ENCODE assay signal across 9 cellular contexts in the genomic region with DNA sequence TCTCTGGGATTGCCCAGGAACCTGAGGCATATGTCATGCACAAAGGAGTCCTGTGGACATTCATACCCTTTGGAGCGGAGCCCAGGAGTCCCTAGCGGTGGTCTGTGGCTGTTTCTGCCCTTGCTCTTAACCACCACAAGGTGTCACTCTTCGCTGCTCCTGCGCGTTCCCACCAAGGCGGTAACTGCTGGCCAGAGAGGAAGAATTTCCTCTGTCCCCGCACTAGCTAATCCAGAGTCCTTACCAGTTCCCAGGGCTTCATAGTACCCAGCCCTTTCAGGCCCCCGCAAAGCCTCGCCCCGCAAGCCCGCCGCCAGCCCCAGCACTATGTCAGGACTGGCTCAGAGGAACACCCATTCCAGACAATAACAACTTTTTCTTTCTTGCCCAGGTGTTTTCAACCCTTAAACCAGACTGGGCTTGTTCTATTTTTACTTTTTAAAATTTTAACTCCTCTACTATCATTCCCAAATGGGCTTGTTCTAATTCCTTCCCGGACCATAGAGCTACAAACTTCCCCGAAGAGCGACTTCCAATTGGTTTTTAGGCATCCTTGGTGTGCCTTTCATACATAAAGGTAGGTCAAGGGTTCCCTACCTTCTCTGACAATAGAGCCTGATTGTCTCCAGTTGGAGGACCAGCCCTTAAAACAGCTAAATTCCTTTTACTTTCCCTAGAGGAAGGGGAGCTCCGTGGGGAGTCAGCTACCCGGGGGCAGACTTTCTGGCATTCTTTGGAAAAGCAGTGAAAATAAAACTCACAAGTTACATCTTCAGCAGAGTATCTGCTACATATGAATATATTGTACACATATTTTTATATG. TPM values are rescaled to one million over a fixed set of nuclear protein-coding genes. Genes with fewer than 3 reads are reported as not detected.
DNase-seq lines count a peak whose midpoint lies in the region; ATAC-seq, FAIRE-seq and TF ChIP-seq lines count a peak whose summit lies in the region.
"Had no signal": no experiment of that assay in that cellular context is flagged by ENCODE, and none has a peak within 500 bp of the region (broad histone marks: within the 10 kb centered on the region; RNA-seq: fewer than 3 reads in every experiment).

No MANE protein-coding gene starts in this region.

- peak overlapping the region in 2 of 8 donors; percentile 53 to 56 for H3K4me3 Mint-ChIP-seq in CD4-positive, alpha-beta memory T cell
- H3K4me3 Mint-ChIP-seq in activated T-cell treated with anti-CD3 and anti-CD28 coated beads, Interleukin-2, amount 50 U/mL, for 4 hours, result no peak overlapping the region
- H3K4me3 Mint-ChIP-seq in natural killer cell, result peak overlapping the region; percentile 3
- peak overlapping the region in 1 of 2 donors; percentile 66 for H3K4me3 Mint-ChIP-seq in stimulated activated naive B cell treated with anti-CD40 and anti-IgM and Interleukin-4, amounts not matched to agents 10 μg/mL and 1 μg/mL and 100 μg/mL, for 72 hours
- H3K4me3 Mint-ChIP-seq: activated naive CD8-positive, alpha-beta T cell had no signal

- H3K36me3 ChIP-seq in CD4-positive, alpha-beta memory T cell (ENCODE audit: insufficient read depth, low read length), result no peaks in the 10 kb centered on the region

- H3K27ac ChIP-seq in CD4-positive, alpha-beta memory T cell (ENCODE audit: low read depth, low read length), result no peak overlapping the region

- intact Hi-C loops in CD4-positive, alpha-beta memory T cell (cut with micrococcal nuclease), result loop anchor here (1.0 to 5.0 kb wide), 6 partner anchors 42 to 952 kb away; no protein-coding TSS in a partner anchor
- intact Hi-C loops in natural killer cell (cut with micrococcal nuclease), result loop anchor here (1.0 to 10.0 kb wide), 4 partner anchors 42 to 565 kb away; no protein-coding TSS in a partner anchor

- no peaks in the 10 kb centered on the region for H3K36me3 Mint-ChIP-seq in CD4-positive, alpha-beta memory T cell
- H3K36me3 Mint-ChIP-seq in activated T-cell treated with anti-CD3 and anti-CD28 coated beads, Interleukin-2, amount 50 U/mL, for 4 hours (ENCODE audit: insufficient read depth), result no peaks in the 10 kb centered on the region
- H3K36me3 Mint-ChIP-seq in natural killer cell, result no peaks in the 10 kb centered on the region
- H3K36me3 Mint-ChIP-seq in stimulated activated naive B cell treated with anti-CD40 and anti-IgM and Interleukin-4, amounts not matched to agents 10 μg/mL and 1 μg/mL and 100 μg/mL, for 72 hours, result no peaks in the 10 kb centered on the region
- H3K36me3 Mint-ChIP-seq: activated naive CD8-positive, alpha-beta T cell had no signal

- ATAC-seq in GM21447 (IDR thresholded peaks at IDR 0.05; ENCODE audit: unreplicated experiment), result peak; percentile 95
- peak; percentile 97 to 99 for ATAC-seq in activated T-cell treated with anti-CD3 and anti-CD28 coated beads, Interleukin-2, amount 50 U/mL, for 4 hours
- peak; percentile 96 to 100 (median 99) for ATAC-seq in natural killer cell
- ATAC-seq in stimulated activated naive B cell treated with anti-CD40 and anti-IgM and Interleukin-4, amounts not matched to agents 10 μg/mL and 1 μg/mL and 100 μg/mL, for 72 hours (replicated peaks), result peak; percentile 99

- H3K4me1 Mint-ChIP-seq in CD4-positive, alpha-beta memory T cell, result peaks cover 5 to 8% (median 7%) of the 10 kb centered on the region in 4 donors
- peaks cover 2% of the 10 kb centered on the region for H3K4me1 Mint-ChIP-seq in activated T-cell treated with anti-CD3 and anti-CD28 coated beads, Interleukin-2, amount 50 U/mL, for 4 hours (ENCODE audit: low read depth)
- H3K4me1 Mint-ChIP-seq in natural killer cell, result peaks cover 8 to 9% of the 10 kb centered on the region in 2 donors
- peaks cover 4 to 8% of the 10 kb centered on the region in 2 donors for H3K4me1 Mint-ChIP-seq in stimulated activated naive B cell treated with anti-CD40 and anti-IgM and Interleukin-4, amounts not matched to agents 10 μg/mL and 1 μg/mL and 100 μg/mL, for 72 hours

- POLR2A ChIA-PET in CD4-positive, alpha-beta memory T cell (lab: Charles Lee; ENCODE audit: partially characterized antibody), result interaction anchor here (0.7 to 1.3 kb wide), 3 partner anchors 68 to 397 kb away, joined by 3 to 8 read pairs (median 4); a partner anchor contains a TSS

- H3K27ac Mint-ChIP-seq in CD4-positive, alpha-beta memory T cell, result peak overlapping the region in 2 of 7 donors; percentile 53 to 73
- H3K27ac Mint-ChIP-seq in natural killer cell, result peak overlapping the region in 1 of 2 donors; percentile 23
- peak overlapping the region; percentile 7 for H3K27ac Mint-ChIP-seq in stimulated activated naive B cell treated with anti-CD40 and anti-IgM and Interleukin-4, amounts not matched to agents 10 μg/mL and 1 μg/mL and 100 μg/mL, for 72 hours
- H3K27ac Mint-ChIP-seq: activated naive CD8-positive, alpha-beta T cell had no signal

- DNase-seq in CD4-positive, alpha-beta memory T cell, result peak; percentile 64 to 71 (median 68)
- peak; percentile 86 for DNase-seq in RCC 7860 (ENCODE audit: low spot score)
- DNase-seq in activated T-cell treated with anti-CD3 and anti-CD28 coated beads, Interleukin-2, amount 50 U/mL, for 4 hours, result peak; percentile 55
- DNase-seq in fibroblast of peridontal ligament (ENCODE audit: extremely low read depth), result peak; percentile 91
- DNase-seq in natural killer cell, result peak; percentile 55
- DNase-seq in stimulated activated naive B cell treated with anti-CD40 and anti-IgM and Interleukin-4, amounts not matched to agents 10 μg/mL and 1 μg/mL and 100 μg/mL, for 72 hours, result peak; percentile 56

- H3K9me3 Mint-ChIP-seq in CD4-positive, alpha-beta memory T cell, result no peaks in the 10 kb centered on the region
- H3K9me3 Mint-ChIP-seq in activated T-cell treated with anti-CD3 and anti-CD28 coated beads, Interleukin-2, amount 50 U/mL, for 4 hours, result no peaks in the 10 kb centered on the region
- H3K9me3 Mint-ChIP-seq in natural killer cell, result no peaks in the 10 kb centered on the region
- no peaks in the 10 kb centered on the region for H3K9me3 Mint-ChIP-seq in stimulated activated naive B cell treated with anti-CD40 and anti-IgM and Interleukin-4, amounts not matched to agents 10 μg/mL and 1 μg/mL and 100 μg/mL, for 72 hours

- no peaks in the 10 kb centered on the region for H3K27me3 ChIP-seq in CD4-positive, alpha-beta memory T cell (ENCODE audit: insufficient read depth, low read length)

- peaks cover 0 to 3% of the 10 kb centered on the region in 2 donors for H3K27me3 Mint-ChIP-seq in CD4-positive, alpha-beta memory T cell
- no peaks in the 10 kb centered on the region for H3K27me3 Mint-ChIP-seq in activated T-cell treated with anti-CD3 and anti-CD28 coated beads, Interleukin-2, amount 50 U/mL, for 4 hours (ENCODE audit: low read depth)
- peaks cover 0 to 3% of the 10 kb centered on the region in 2 donors for H3K27me3 Mint-ChIP-seq in natural killer cell (ENCODE audit: low read depth in 2 of 2)
- H3K27me3 Mint-ChIP-seq in stimulated activated naive B cell treated with anti-CD40 and anti-IgM and Interleukin-4, amounts not matched to agents 10 μg/mL and 1 μg/mL and 100 μg/mL, for 72 hours, result no peaks in the 10 kb centered on the region
- H3K27me3 Mint-ChIP-seq: activated naive CD8-positive, alpha-beta T cell had no signal

- H3K9me3 ChIP-seq in CD4-positive, alpha-beta memory T cell (ENCODE audit: control insufficient read depth in 1 of 2, low read length in 2 of 2), result no peaks in the 10 kb centered on the region

- H3K4me3 ChIP-seq in CD4-positive, alpha-beta memory T cell (ENCODE audit: low read length in 2 of 2), result no peak overlapping the region

- CTCF ChIA-PET in CD4-positive, alpha-beta memory T cell (lab: Charles Lee; ENCODE audit: partially characterized antibody), result interaction anchor here (0.6 to 7.1 kb wide), 67 partner anchors 10 to 954 kb away, joined by 3 to 170 read pairs (median 5); a partner anchor contains a TSS

- TF ChIP-seq CTCF in LNCAP (IDR thresholded peaks at IDR 0.05) (peak; percentile 96), natural killer cell (IDR thresholded peaks at IDR 0.05) (peak; percentile 91)

- peaks cover 7% of the 10 kb centered on the region for H3K4me1 ChIP-seq in CD4-positive, alpha-beta memory T cell (ENCODE audit: insufficient read depth, low read length)

- peak; percentile 42 for FAIRE-seq in RCC 7860 (lab: Jason Lieb, UNC)

RNA-seq across cellular contexts. Expression of a gene that starts 31.8 kb away (rescaled TPM):
- total RNA-seq in CD4-positive, alpha-beta memory T cell, result under 1 TPM; 0.78 to 0.81 TPM
- not detected for polyA plus RNA-seq in CD4-positive, alpha-beta memory T cell
- total RNA-seq in activated T-cell treated with anti-CD3 and anti-CD28 coated beads, Interleukin-2, amount 50 U/mL, for 4 hours, result 1 to 10 TPM in 2 of 3 donors, under 1 TPM in 1; 0.46 to 1.2 (median 1.0) TPM
- under 1 TPM; 0.34 to 0.70 (median 0.47) TPM for total RNA-seq in natural killer cell

RNA-seq across cellular contexts. Expression of a gene that starts 54.8 kb away (rescaled TPM):
- total RNA-seq in CD4-positive, alpha-beta memory T cell, result 10 to 100 TPM; 53.7 to 59.2 TPM
- polyA plus RNA-seq in CD4-positive, alpha-beta memory T cell, result 10 to 100 TPM; 42.6 to 45.1 TPM
- total RNA-seq in activated T-cell treated with anti-CD3 and anti-CD28 coated beads, Interleukin-2, amount 50 U/mL, for 4 hours, result 10 to 100 TPM; 36.9 to 38.0 (median 37.1) TPM
- 10 to 100 TPM; 33.4 to 43.5 (median 33.5) TPM for total RNA-seq in natural killer cell
